23 cellular contexts compared by ENCODE assay signal in the genomic region with DNA sequence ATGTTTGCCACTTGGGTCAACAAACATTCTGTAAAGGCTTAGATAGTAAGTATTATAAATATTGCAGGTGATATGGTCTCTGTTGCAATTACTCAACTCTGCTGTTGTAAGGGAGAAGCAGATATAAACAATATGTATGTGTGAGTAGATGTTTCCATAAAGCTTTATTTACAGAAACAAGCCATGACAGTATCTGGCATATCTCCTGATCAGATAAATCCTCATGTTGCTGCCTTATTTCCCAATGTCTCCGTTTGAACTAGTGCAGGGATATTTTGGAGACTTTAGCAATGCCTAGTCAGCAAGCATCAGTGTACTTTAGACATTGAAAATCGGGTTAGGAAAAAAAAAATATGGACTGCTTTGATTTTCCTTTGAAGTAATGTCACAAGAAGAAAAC.
"Had no signal": no experiment of that assay in that cellular context is flagged by ENCODE, and none has a peak within 500 bp of the region (broad histone marks: within the 10 kb centered on the region; RNA-seq: fewer than 3 reads in every experiment).

No MANE protein-coding gene starts in this region.

- H3K4me3 ChIP-seq: colonic mucosa, hepatocyte, neural progenitor cell, ovary, right atrium auricular region, sigmoid colon, skin epidermis, stomach, thoracic aorta, transverse colon had no signal

- ATAC-seq: left lobe of liver; natural killer cell treated with Interleukin-12 subunit alpha and Interleukin-12 subunit beta and Interleukin-15 and Interleukin-18, amount 100 ng/mL, for 72 hours had no signal

- H3K4me1 ChIP-seq: colonic mucosa, neural progenitor cell, right atrium auricular region, sigmoid colon, stomach, transverse colon had no signal

- H3K27ac ChIP-seq: colonic mucosa, hepatocyte, neural progenitor cell, ovary, right atrium auricular region, sigmoid colon, skin epidermis, stomach, thoracic aorta, transverse colon had no signal

- DNase-seq: cerebellar nuclear complex; colonic mucosa; effector CD4-positive, alpha-beta T cell; endodermal cell; erythroblast; foreskin melanocyte; head of caudate nucleus; midbrain; nucleus accumbens; ovary; sigmoid colon; stimulated activated CD4-positive, alpha-beta T cell treated with anti-CD3 and anti-CD28 coated beads, Interleukin-12 subunit alpha, Interleukin-12 subunit beta, amount 100 ng/mL, for 4 hours; stimulated activated naive CD4-positive, alpha-beta T cell; stomach; substantia nigra; transverse colon had no signal

- H3K9me3 ChIP-seq: colonic mucosa, ovary, right atrium auricular region, sigmoid colon, stomach, thoracic aorta, transverse colon had no signal

- H3K79me2 ChIP-seq: hepatocyte had no signal

- H3K36me3 ChIP-seq: colonic mucosa, neural progenitor cell, ovary, right atrium auricular region, sigmoid colon, stomach, thoracic aorta, transverse colon had no signal

- H3K4me2 ChIP-seq: hepatocyte, neural progenitor cell had no signal

- H2AFZ ChIP-seq: hepatocyte, neural progenitor cell had no signal

- H3K9ac ChIP-seq: neural progenitor cell had no signal

- H3K27me3 ChIP-seq: colonic mucosa, hepatocyte, neural progenitor cell, ovary, right atrium auricular region, sigmoid colon, stomach, transverse colon had no signal
